37 cellular contexts compared by ENCODE assay signal in the genomic region with DNA sequence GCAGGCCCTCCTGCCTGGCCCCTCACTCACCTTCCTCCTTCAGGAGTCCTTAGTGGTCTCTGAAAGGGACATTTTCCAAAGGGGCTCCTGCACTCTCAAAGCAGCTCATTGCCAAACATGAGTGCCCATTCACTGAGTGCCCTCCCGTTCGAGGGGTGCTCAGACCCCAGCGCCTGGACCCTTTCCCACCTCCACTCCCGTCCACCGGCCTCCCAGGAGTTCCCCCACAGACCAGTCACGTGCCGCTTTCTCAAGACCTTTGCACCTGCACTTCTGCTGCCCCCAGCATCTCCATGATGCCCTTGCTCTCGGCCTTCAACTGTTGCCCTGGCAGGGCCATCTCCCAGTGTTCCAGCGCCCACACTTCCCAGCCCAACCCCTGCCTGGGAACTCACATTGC.
"Had no signal": no experiment of that assay in that cellular context is flagged by ENCODE, and none has a peak within 500 bp of the region (broad histone marks: within the 10 kb centered on the region; RNA-seq: fewer than 3 reads in every experiment).

No MANE protein-coding gene starts in this region.

- H3K27me3 ChIP-seq: brain microvascular endothelial cell had no signal

- H3K4me3 ChIP-seq: adrenal gland, body of pancreas, breast epithelium had no signal

- H3K9me3 Mint-ChIP-seq: activated CD4-positive, alpha-beta T cell treated with anti-CD3 and anti-CD28 coated beads, Interleukin-2, amount 10 ng/mL, durations not matched to agents 24 days and 14 days; activated naive CD8-positive, alpha-beta T cell treated with anti-CD3 and anti-CD28 coated beads for 36 hours; activated T-helper 1 cell treated with anti-CD3 and anti-CD28 coated beads, Interleukin-12 subunit alpha, Interleukin-12 subunit beta, Interleukin-2, Interleukin-4 antibody, amounts not matched to agents 30 ng/mL and 10 ng/mL and 1 ng/mL, durations not matched to agents 14 hours and 24 hours and 36 hours; activated T-helper 17 cell treated with anti-CD3 and anti-CD28 coated beads, Interleukin-2, amount 50 U/mL, for 72 hours; T-helper 1 cell treated with Interleukin-12 subunit alpha and Interleukin-12 subunit beta and Interleukin-4 antibody, amounts not matched to agents 30 μg/mL and 1 μg/mL, for 36 hours; T-helper 2 cell treated with Interferon-gamma antibody and Interleukin-4, amounts not matched to agents 5 μg/mL and 100 μg/mL, for 36 hours had no signal

- FAIRE-seq: astrocyte, TTC549 had no signal

- H3K4me1 Mint-ChIP-seq: activated B cell treated with CpG ODN at 0.5 μM for 24 hours; activated CD4-positive, alpha-beta T cell treated with anti-CD3 and anti-CD28 coated beads, Interleukin-2, amount 10 ng/mL, durations not matched to agents 24 days and 14 days; activated naive CD8-positive, alpha-beta T cell treated with anti-CD3 and anti-CD28 coated beads for 36 hours; activated T-helper 17 cell treated with anti-CD3 and anti-CD28 coated beads, Interleukin-2, amount 50 U/mL, for 72 hours had no signal

- H3K27me3 Mint-ChIP-seq: activated CD4-positive, alpha-beta T cell treated with anti-CD3 and anti-CD28 coated beads, Interleukin-2, amount 10 ng/mL, durations not matched to agents 24 days and 14 days had no signal

- ATAC-seq: activated CD8-positive, alpha-beta T cell treated with anti-CD3 and anti-CD28 coated beads for 36 hours; activated naive CD4-positive, alpha-beta T cell treated with anti-CD3 and anti-CD28 coated beads, Interleukin-2, amount 50 U/mL, for 72 hours; activated T-cell treated with anti-CD3 and anti-CD28 coated beads, Interleukin-2, amount 50 U/mL, for 4 hours; activated T-cell treated with anti-CD3 and anti-CD28 coated beads, Interleukin-2, amount 50 U/mL, for 72 hours; activated T-helper 17 cell treated with anti-CD3 and anti-CD28 coated beads, Interleukin-2, amount 50 U/mL, for 72 hours; body of pancreas had no signal

- H3K36me3 Mint-ChIP-seq: activated CD4-positive, alpha-beta memory T cell treated with anti-CD3 and anti-CD28 coated beads for 36 hours; activated naive CD4-positive, alpha-beta T cell treated with anti-CD3 and anti-CD28 coated beads, Interleukin-2, amount 50 U/mL, for 72 hours; activated naive CD8-positive, alpha-beta T cell treated with anti-CD3 and anti-CD28 coated beads for 36 hours had no signal

- H3K36me3 ChIP-seq: adrenal gland, brain microvascular endothelial cell, breast epithelium had no signal

- DNase-seq: activated B cell treated with CpG ODN at 0.5 μM for 24 hours; activated CD4-positive, alpha-beta memory T cell treated with anti-CD3 and anti-CD28 coated beads for 36 hours; activated CD4-positive, alpha-beta T cell treated with anti-CD3 and anti-CD28 coated beads for 4 hours; activated CD4-positive, alpha-beta T cell treated with anti-CD3 and anti-CD28 coated beads, Interleukin-2, amount 10 ng/mL, durations not matched to agents 24 days and 14 days; activated CD4-positive, alpha-beta T cell treated with anti-CD3 and anti-CD28 coated beads, Interleukin-2, amount 50 U/mL, for 1 hour; activated CD4-positive, alpha-beta T cell treated with anti-CD3 and anti-CD28 coated beads, Interleukin-2, amount 50 U/mL, for 4 hours; activated CD4-positive, CD25-positive, alpha-beta regulatory T cell treated with anti-CD3 and anti-CD28 coated beads, Interleukin-2, amount 50 U/mL, for 72 hours; activated CD8-positive, alpha-beta memory T cell treated with anti-CD3 and anti-CD28 coated beads, Interleukin-2, amount 50 U/mL, for 4 hours; activated CD8-positive, alpha-beta T cell treated with anti-CD3 and anti-CD28 coated beads for 36 hours; activated effector memory CD4-positive, alpha-beta T cell treated with anti-CD3 and anti-CD28 coated beads, Interleukin-2, amount 50 U/mL, for 16 hours; activated gamma-delta T cell treated with Interleukin-2 at 50 U/mL for 16 hours; activated naive CD4-positive, alpha-beta T cell; activated naive CD4-positive, alpha-beta T cell treated with anti-CD3 and anti-CD28 coated beads for 36 hours; activated naive CD4-positive, alpha-beta T cell treated with anti-CD3 and anti-CD28 coated beads, Interleukin-2, amount 50 U/mL, for 16 hours; activated naive CD8-positive, alpha-beta T cell treated with anti-CD3 and anti-CD28 coated beads for 36 hours; activated T-cell treated with anti-CD3 and anti-CD28 coated beads for 4 hours; activated T-cell treated with anti-CD3 and anti-CD28 coated beads, Interleukin-2, amount 50 U/mL, for 1 hour; activated T-cell treated with anti-CD3 and anti-CD28 coated beads, Interleukin-2, amount 50 U/mL, for 4 hours; activated T-cell treated with anti-CD3 and anti-CD28 coated beads, Interleukin-2, amount 50 U/mL, for 72 hours; adrenal gland; amniotic stem cell; aorta; body of pancreas; brain microvascular endothelial cell; central memory CD4-positive, alpha-beta T cell; T-helper 1 cell; T-helper 2 cell; T-helper 9 cell had no signal

- H3K4me3 Mint-ChIP-seq: activated B cell treated with CpG ODN at 0.5 μM for 24 hours; activated CD4-positive, alpha-beta memory T cell treated with anti-CD3 and anti-CD28 coated beads for 36 hours; activated CD4-positive, alpha-beta T cell treated with anti-CD3 and anti-CD28 coated beads, Interleukin-2, amount 10 ng/mL, durations not matched to agents 24 days and 14 days; activated CD8-positive, alpha-beta T cell treated with anti-CD3 and anti-CD28 coated beads for 36 hours; activated naive CD4-positive, alpha-beta T cell treated with anti-CD3 and anti-CD28 coated beads for 36 hours; activated naive CD8-positive, alpha-beta T cell treated with anti-CD3 and anti-CD28 coated beads for 36 hours; activated T-cell treated with anti-CD3 and anti-CD28 coated beads, Interleukin-2, amount 50 U/mL, for 4 hours; activated T-cell treated with anti-CD3 and anti-CD28 coated beads, Interleukin-2, amount 50 U/mL, for 72 hours; activated T-helper 1 cell treated with anti-CD3 and anti-CD28 coated beads, Interleukin-12 subunit alpha, Interleukin-12 subunit beta, Interleukin-2, Interleukin-4 antibody, amounts not matched to agents 30 ng/mL and 10 ng/mL and 1 ng/mL, durations not matched to agents 14 hours and 24 hours and 36 hours; activated T-helper 17 cell treated with anti-CD3 and anti-CD28 coated beads, Interleukin-2, amount 50 U/mL, for 72 hours; T-helper 1 cell treated with Interleukin-12 subunit alpha and Interleukin-12 subunit beta and Interleukin-4 antibody, amounts not matched to agents 30 μg/mL and 1 μg/mL, for 36 hours; T-helper 2 cell treated with Interferon-gamma antibody and Interleukin-4, amounts not matched to agents 5 μg/mL and 100 μg/mL, for 36 hours had no signal

- H3K27ac Mint-ChIP-seq: activated B cell treated with CpG ODN at 0.5 μM for 24 hours; activated CD4-positive, alpha-beta memory T cell treated with anti-CD3 and anti-CD28 coated beads for 36 hours; activated CD4-positive, alpha-beta T cell treated with anti-CD3 and anti-CD28 coated beads, Interleukin-2, amount 10 ng/mL, durations not matched to agents 24 days and 14 days; activated CD8-positive, alpha-beta T cell treated with anti-CD3 and anti-CD28 coated beads for 36 hours; activated naive CD4-positive, alpha-beta T cell treated with anti-CD3 and anti-CD28 coated beads for 36 hours; activated naive CD4-positive, alpha-beta T cell treated with anti-CD3 and anti-CD28 coated beads, Interleukin-2, amount 50 U/mL, for 72 hours; activated naive CD8-positive, alpha-beta T cell treated with anti-CD3 and anti-CD28 coated beads for 36 hours; activated T-cell treated with anti-CD3 and anti-CD28 coated beads, Interleukin-2, amount 50 U/mL, for 72 hours; activated T-helper 1 cell treated with anti-CD3 and anti-CD28 coated beads, Interleukin-12 subunit alpha, Interleukin-12 subunit beta, Interleukin-2, Interleukin-4 antibody, amounts not matched to agents 30 ng/mL and 10 ng/mL and 1 ng/mL, durations not matched to agents 14 hours and 24 hours and 36 hours; activated T-helper 17 cell treated with anti-CD3 and anti-CD28 coated beads, Interleukin-2, amount 50 U/mL, for 72 hours; T-helper 1 cell treated with Interleukin-12 subunit alpha and Interleukin-12 subunit beta and Interleukin-4 antibody, amounts not matched to agents 30 μg/mL and 1 μg/mL, for 36 hours; T-helper 2 cell treated with Interferon-gamma antibody and Interleukin-4, amounts not matched to agents 5 μg/mL and 100 μg/mL, for 36 hours had no signal

- H3K9me3 ChIP-seq: adrenal gland, body of pancreas had no signal

- H3K4me1 ChIP-seq: adrenal gland, body of pancreas, breast epithelium had no signal

- H3K27ac ChIP-seq: adrenal gland, body of pancreas, brain microvascular endothelial cell, breast epithelium, VCaP had no signal
